In genomic region chr12:617304-617915, GRCh38 we compare ENCODE assay signal across 1 cellular context.
TF ChIP-seq lines count a peak whose summit lies in the region.

No MANE protein-coding gene starts in this region.

TF ChIP-seq in SK-N-SH, 30 proteins besides CTCF, POLR2A, EP300 and RAD21:
- no peak for TF ChIP-seq ZBTB33 (IDR thresholded peaks at IDR 0.05; ENCODE audit: borderline replicate concordance, low read depth)
- TF ChIP-seq ELF1 (IDR thresholded peaks at IDR 0.05): no peak
- no peak for TF ChIP-seq MAX (IDR thresholded peaks at IDR 0.05; ENCODE audit: low read depth)
- TF ChIP-seq EZH2phosphoT487 (IDR thresholded peaks at IDR 0.05; ENCODE audit: borderline replicate concordance, low read depth): no peak
- no peak for TF ChIP-seq SIN3A (IDR thresholded peaks at IDR 0.05; ENCODE audit: borderline replicate concordance, low read depth, low read length)
- TF ChIP-seq PBX3 (IDR thresholded peaks at IDR 0.05): no peak
